Comparison of ENCODE assay signal across 23 cellular contexts in the genomic region with DNA sequence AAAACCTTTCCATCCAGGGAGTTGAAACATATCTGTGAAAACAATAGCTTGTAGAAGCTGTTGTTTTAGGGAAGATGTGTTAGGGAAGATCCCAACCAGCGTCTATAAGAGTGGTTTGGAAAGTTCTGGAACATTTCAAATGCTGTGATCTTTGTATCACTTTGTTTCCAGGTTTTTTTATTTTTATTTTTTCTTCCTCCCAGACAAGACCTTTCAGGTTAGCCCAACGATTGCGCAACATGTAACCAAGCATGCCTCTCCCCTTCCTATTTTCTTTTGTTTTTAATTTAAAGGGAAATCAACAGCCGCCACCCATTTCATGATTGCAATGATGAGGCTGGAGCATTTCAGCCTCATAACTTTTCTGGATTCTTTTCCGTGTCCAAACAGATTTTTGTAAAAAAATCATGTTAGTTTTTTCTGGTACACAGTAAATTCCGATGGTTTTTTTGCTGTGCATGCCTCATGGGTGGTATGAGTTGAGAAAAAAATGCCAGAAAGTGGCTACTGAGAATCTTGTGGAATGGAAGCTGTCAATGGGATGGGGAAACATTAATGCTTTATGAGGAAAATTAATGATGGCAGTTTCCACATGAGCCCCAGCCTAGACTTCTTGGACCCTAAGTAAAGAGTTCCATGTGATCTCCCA.
A peak's percentile ranks its signal among the peaks of the same experiment; 100 is the strongest.
DNase-seq lines count a peak whose midpoint lies in the region; ATAC-seq and TF ChIP-seq lines count a peak whose summit lies in the region.
"Had no signal": no experiment of that assay in that cellular context is flagged by ENCODE, and none has a peak within 500 bp of the region (broad histone marks: within the 10 kb centered on the region; RNA-seq: fewer than 3 reads in every experiment).

No MANE protein-coding gene starts in this region.

- no peaks in the 10 kb centered on the region for H3K9me3 Mint-ChIP-seq in activated naive CD4-positive, alpha-beta T cell treated with anti-CD3 and anti-CD28 coated beads for 36 hours
- no peaks in the 10 kb centered on the region for H3K9me3 Mint-ChIP-seq in activated B cell treated with CpG ODN at 0.5 μM for 24 hours
- H3K9me3 Mint-ChIP-seq: activated naive CD4-positive, alpha-beta T cell treated with anti-CD3 and anti-CD28 coated beads, Interleukin-2, amount 50 U/mL, for 72 hours; brain; GM23338; nephron progenitor cell had no signal

- intact Hi-C loops in activated naive CD4-positive, alpha-beta T cell treated with anti-CD3 and anti-CD28 coated beads for 36 hours (cut with micrococcal nuclease), result loop anchor here (5.0 to 10.0 kb wide), 2 partner anchors 148 to 1005 kb away; no protein-coding TSS in a partner anchor
- intact Hi-C loops in activated B cell treated with CpG ODN at 0.5 μM for 24 hours (cut with micrococcal nuclease) (loop anchor here (5.0 kb wide), 1 partner anchor 32 kb away; no protein-coding TSS in a partner anchor), esophagus squamous epithelium (cut with DNase I) (no loop called here)

- peak overlapping the region; percentile 46 for H3K27ac Mint-ChIP-seq in activated naive CD4-positive, alpha-beta T cell treated with anti-CD3 and anti-CD28 coated beads for 36 hours
- peak overlapping the region; percentile 30 for H3K27ac Mint-ChIP-seq in activated B cell treated with CpG ODN at 0.5 μM for 24 hours
- H3K27ac Mint-ChIP-seq: GM23338, nephron progenitor cell had no signal

- H3K36me3 ChIP-seq in GM23248 (ENCODE audit: low read depth), result no peaks in the 10 kb centered on the region
- no peaks in the 10 kb centered on the region for H3K36me3 ChIP-seq in neutrophil
- H3K36me3 ChIP-seq in esophagus squamous epithelium, result no peaks in the 10 kb centered on the region
- H3K36me3 ChIP-seq: colonic mucosa, prostate gland, tibial nerve had no signal

- H3K27me3 Mint-ChIP-seq in activated naive CD4-positive, alpha-beta T cell treated with anti-CD3 and anti-CD28 coated beads for 36 hours (ENCODE audit: low read depth), result no peaks in the 10 kb centered on the region
- no peaks in the 10 kb centered on the region for H3K27me3 Mint-ChIP-seq in activated B cell treated with CpG ODN at 0.5 μM for 24 hours

- H3K27ac ChIP-seq in GM23248 (no peak overlapping the region), neutrophil (peak overlapping the region; percentile 56), esophagus squamous epithelium (no peak overlapping the region)
- H3K27ac ChIP-seq: colonic mucosa, foreskin keratinocyte, prostate gland, tibial nerve had no signal

- H3K9me2 ChIP-seq in GM23248 (ENCODE audit: insufficient read depth), result no peaks in the 10 kb centered on the region

- no peak overlapping the region for H2AFZ ChIP-seq in GM23248
- H2AFZ ChIP-seq: GM23338 had no signal

- no peak for DNase-seq in activated naive CD4-positive, alpha-beta T cell treated with anti-CD3 and anti-CD28 coated beads for 36 hours
- DNase-seq in activated naive CD4-positive, alpha-beta T cell (lab: John Stamatoyannopoulos, UW), result no peak
- DNase-seq in GM23248 (peak; percentile 6), activated B cell treated with CpG ODN at 0.5 μM for 24 hours (no peak), DMS 273 (lab: John Stamatoyannopoulos, UW; ENCODE audit: unreplicated experiment) (no peak), esophagus squamous epithelium (lab: John Stamatoyannopoulos, UW) (no peak)
- DNase-seq: activated CD8-positive, alpha-beta memory T cell treated with anti-CD3 and anti-CD28 coated beads, Interleukin-2, amount 50 U/mL, for 4 hours; Caco-2; colonic mucosa; foreskin keratinocyte; hypothalamus; NCI-H1092; NCI-H526 treated with DMSO at 0.1 percent for 48 hours; nephron progenitor cell; stimulated activated CD4-positive, alpha-beta T cell treated with anti-CD3 and anti-CD28 coated beads, Interleukin-12 subunit alpha, Interleukin-12 subunit beta, amount 100 ng/mL, for 4 hours had no signal

- H3K4me3 ChIP-seq in GM23248 (no peak overlapping the region), neutrophil (ENCODE audit: low read depth in 1 of 2, low read length in 1 of 2) (no peak overlapping the region), esophagus squamous epithelium (no peak overlapping the region)
- H3K4me3 ChIP-seq: colonic mucosa, GM23338, lung, prostate gland, tibial nerve had no signal

- H3F3A ChIP-seq in GM23248 (ENCODE audit: insufficient read depth), result peaks cover 31% of the 10 kb centered on the region

- no peak overlapping the region for H3K4me2 ChIP-seq in GM23248 (ENCODE audit: unreplicated experiment)
- H3K4me2 ChIP-seq: GM23338 had no signal

- H3K4me1 Mint-ChIP-seq in activated naive CD4-positive, alpha-beta T cell treated with anti-CD3 and anti-CD28 coated beads for 36 hours (ENCODE audit: low read depth), result peaks cover 93% of the 10 kb centered on the region
- peaks cover 61% of the 10 kb centered on the region for H3K4me1 Mint-ChIP-seq in activated B cell treated with CpG ODN at 0.5 μM for 24 hours

- TF ChIP-seq CTCF in activated B cell treated with CpG ODN at 0.5 μM for 24 hours (IDR thresholded peaks at IDR 0.05) (no peak), neutrophil (IDR thresholded peaks at IDR 0.05) (no peak), esophagus squamous epithelium (IDR thresholded peaks at IDR 0.05) (no peak)

- in situ Hi-C loops in GM23248 (cut with MboI), result no loop called here

- no peak for TF ChIP-seq POLR2A in esophagus squamous epithelium (IDR thresholded peaks at IDR 0.05)

- H3K9me3 ChIP-seq in GM23248 (ENCODE audit: low read depth) (no peaks in the 10 kb centered on the region), neutrophil (no peaks in the 10 kb centered on the region), esophagus squamous epithelium (no peaks in the 10 kb centered on the region)
- H3K9me3 ChIP-seq: Caco-2, colonic mucosa, prostate gland, tibial nerve had no signal

- no peaks in the 10 kb centered on the region for H3K36me3 Mint-ChIP-seq in activated naive CD4-positive, alpha-beta T cell treated with anti-CD3 and anti-CD28 coated beads for 36 hours (ENCODE audit: low read depth)
- H3K36me3 Mint-ChIP-seq in activated B cell treated with CpG ODN at 0.5 μM for 24 hours (ENCODE audit: low read depth), result peaks cover 4% of the 10 kb centered on the region
- H3K36me3 Mint-ChIP-seq: brain had no signal

- CTCF ChIA-PET in activated naive CD4-positive, alpha-beta T cell treated with anti-CD3 and anti-CD28 coated beads for 36 hours (lab: Charles Lee), result no interaction called here
- CTCF ChIA-PET in activated B cell treated with CpG ODN at 0.5 μM for 24 hours (lab: Charles Lee), result no interaction called here

- no peak for ATAC-seq in activated B cell treated with CpG ODN at 0.5 μM for 24 hours (ENCODE audit: low read depth)
- no peak for ATAC-seq in GM18511 (IDR thresholded peaks at IDR 0.05; ENCODE audit: unreplicated experiment)
- ATAC-seq: activated naive CD4-positive, alpha-beta T cell treated with anti-CD3 and anti-CD28 coated beads, Interleukin-2, amount 50 U/mL, for 72 hours; foreskin keratinocyte; GM23338 had no signal

- POLR2A ChIA-PET in activated B cell treated with CpG ODN at 0.5 μM for 24 hours (lab: Charles Lee), result no interaction called here

- H3K9ac ChIP-seq in GM23248, result no peak overlapping the region

- no peaks in the 10 kb centered on the region for H3K79me2 ChIP-seq in GM23248 (ENCODE audit: insufficient read depth)

- H3K4me1 ChIP-seq in GM23248 (ENCODE audit: insufficient read depth) (peaks cover 52% of the 10 kb centered on the region), neutrophil (ENCODE audit: control insufficient read depth in 1 of 2, insufficient read depth in 1 of 2, low read depth in 1 of 2, low read length in 1 of 2) (peaks cover 30 to 58% of the 10 kb centered on the region in 2 experiments), esophagus squamous epithelium (peaks cover 0 to 12% (median 3%) of the 10 kb centered on the region in 3 donors)
- H3K4me1 ChIP-seq: colonic mucosa, prostate gland had no signal

- H4K20me1 ChIP-seq in GM23248 (ENCODE audit: insufficient read depth), result no peaks in the 10 kb centered on the region

- H3K4me3 Mint-ChIP-seq in activated naive CD4-positive, alpha-beta T cell treated with anti-CD3 and anti-CD28 coated beads for 36 hours, result no peak overlapping the region
- H3K4me3 Mint-ChIP-seq in activated B cell treated with CpG ODN at 0.5 μM for 24 hours, result no peak overlapping the region
- H3K4me3 Mint-ChIP-seq: brain, GM23338, nephron progenitor cell had no signal

- H3K27me3 ChIP-seq in GM23248 (replicated peaks; ENCODE audit: insufficient read depth), result no peaks in the 10 kb centered on the region
- H3K27me3 ChIP-seq in neutrophil, result no peaks in the 10 kb centered on the region
- peaks cover 0 to 9% (median 0%) of the 10 kb centered on the region in 4 donors for H3K27me3 ChIP-seq in esophagus squamous epithelium
- H3K27me3 ChIP-seq: colonic mucosa, foreskin keratinocyte, tibial nerve had no signal

- WGBS in GM23248 (ENCODE audit: low coverage in 1 of 2, low lambda C conversion rate in 2 of 2, missing lambda C conversion rate in 2 of 2), 2 experiments, result 77% methylated on average over 6 of the region's 6 CpGs
- 43 to 75% methylated on average over 6 of the region's 6 CpGs for WGBS in esophagus squamous epithelium, 2 donors
